In the genomic region with DNA sequence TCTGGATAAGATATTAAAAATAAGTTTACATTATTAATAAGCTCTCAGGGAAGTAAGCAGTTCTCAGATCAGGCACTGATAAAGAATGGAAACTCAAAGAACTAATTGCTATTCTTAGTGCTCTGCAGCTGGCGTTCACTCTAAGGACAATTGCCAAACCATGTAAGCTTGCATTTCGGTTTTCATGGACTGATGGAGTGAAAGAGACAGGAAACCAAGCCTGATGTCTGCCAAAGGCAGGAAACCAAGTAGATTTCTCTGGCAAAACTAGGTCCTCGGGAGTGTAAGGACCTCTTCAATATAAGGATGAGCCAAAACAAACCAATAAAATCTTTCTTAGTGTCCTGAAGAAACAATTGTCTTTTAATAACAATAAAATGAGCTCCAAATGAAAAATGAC, we compare ENCODE assay signal across 17 cellular contexts.
DNase-seq lines count a peak whose midpoint lies in the region; ATAC-seq and TF ChIP-seq lines count a peak whose summit lies in the region.
"Had no signal": no experiment of that assay in that cellular context is flagged by ENCODE, and none has a peak within 500 bp of the region (broad histone marks: within the 10 kb centered on the region; RNA-seq: fewer than 3 reads in every experiment).

No MANE protein-coding gene starts in this region.

- no peak for TF ChIP-seq CTCF in astrocyte of the cerebellum (IDR thresholded peaks at IDR 0.05; ENCODE audit: low read depth, low read length, missing control alignments)
- no peak for TF ChIP-seq CTCF in lower lobe of right lung (IDR thresholded peaks at IDR 0.05)

- H3K36me3 ChIP-seq in lower lobe of right lung, result no peaks in the 10 kb centered on the region
- H3K36me3 ChIP-seq: Peyer's patch had no signal

- H3K27me3 ChIP-seq in lower lobe of right lung (ENCODE audit: low read depth), result no peaks in the 10 kb centered on the region
- H3K27me3 ChIP-seq: Peyer's patch had no signal

- H3K4me1 ChIP-seq in lower lobe of right lung, result no peaks in the 10 kb centered on the region
- H3K4me1 ChIP-seq: A549, Caco-2, Peyer's patch had no signal

- DNase-seq in Ammon's horn (ENCODE audit: low spot score) (peak; percentile 51), NCI-H1105 treated with DMSO at 0.1 percent for 48 hours (lab: John Stamatoyannopoulos, UW) (peak; percentile 74), astrocyte of the cerebellum (ENCODE audit: low read depth) (peak; percentile 19), myocyte (ENCODE audit: low read depth) (peak; percentile 19), MV-4-11 (lab: John Stamatoyannopoulos, UW) (no peak), lower lobe of right lung (no peak)
- no peak for DNase-seq in activated naive CD4-positive, alpha-beta T cell (lab: John Stamatoyannopoulos, UW)
- DNase-seq: Caco-2, DMS153, KG1, NCI-H2029 treated with DMSO at 0.1 percent for 48 hours, NCI-H510A treated with DMSO at 0.1 percent for 48 hours, NCI-H82, Peyer's patch had no signal

- H3K4me3 ChIP-seq in astrocyte of the cerebellum (ENCODE audit: low read depth, low read length) (no peak overlapping the region), lower lobe of right lung (no peak overlapping the region)
- H3K4me3 ChIP-seq: A549, Peyer's patch had no signal

- H3K9me3 ChIP-seq in lower lobe of right lung, result no peaks in the 10 kb centered on the region
- H3K9me3 ChIP-seq: A549, Caco-2, Peyer's patch had no signal

- no peak overlapping the region for H3K27ac ChIP-seq in lower lobe of right lung
- H3K27ac ChIP-seq: A549, Peyer's patch had no signal

- in situ Hi-C loops in astrocyte of the cerebellum (cut with HindIII; ENCODE audit: low sequenced_read_pairs), result no loop called here

- ATAC-seq in GM21367 (IDR thresholded peaks at IDR 0.05; ENCODE audit: unreplicated experiment) (no peak), lower lobe of right lung (no peak)
- ATAC-seq: A549, Right ventricle myocardium inferior had no signal

- intact Hi-C loops in lower lobe of right lung (cut with DNase I), result no loop called here

Comparison
In these comparisons a context has a peak if more than half of its experiments do, and no peak if none do; other contexts are left out.
1. DNase-seq: peak in Ammon's horn (single experiment), NCI-H1105 treated with DMSO at 0.1 percent for 48 hours (single experiment), astrocyte of the cerebellum (single experiment) and myocyte (single experiment); none in MV-4-11 (single experiment), lower lobe of right lung (single experiment) and activated naive CD4-positive, alpha-beta T cell (0 of 4).